1 cellular context compared by ENCODE assay signal in genomic region chr6:36130672-36131516, GRCh38.
TF ChIP-seq lines count a peak whose summit lies in the region.

No MANE protein-coding gene starts in this region.

TF ChIP-seq in HepG2, 621 proteins besides CTCF, POLR2A, EP300 and RAD21 (continued from another document):
- TF ChIP-seq ZNF468 (CRISPR knock-in tag; IDR thresholded peaks at IDR 0.05) = peak; percentile 94
